In genomic region chr1:64973061-64973647, GRCh38 we compare ENCODE assay signal across 1 cellular context.
TF ChIP-seq lines count a peak whose summit lies in the region.

No MANE protein-coding gene starts in this region.

TF ChIP-seq in K562, 482 proteins besides CTCF, POLR2A, EP300 and RAD21:
- peak; percentile 88 for TF ChIP-seq HNRNPK (IDR thresholded peaks at IDR 0.05; ENCODE audit: low read depth, low read length, poor library complexity, severe bottlenecking)
- TF ChIP-seq MTA1 (IDR thresholded peaks at IDR 0.05; ENCODE audit: borderline replicate concordance) = 0 out of 2 replicates have a peak, but pooled peaks have one; percentile 31
- no peak for TF ChIP-seq USF2 (CRISPR knock-in tag; IDR thresholded peaks at IDR 0.05)
- 0 out of 2 replicates have a peak, but pooled peaks have one; percentile 30 for TF ChIP-seq THRAP3 (IDR thresholded peaks at IDR 0.05; ENCODE audit: borderline replicate concordance)
- peak; percentile 94 for TF ChIP-seq PCBP2 (IDR thresholded peaks at IDR 0.05; ENCODE audit: low read depth, low read length, poor library complexity, severe bottlenecking)
- 0 out of 2 replicates have a peak, but pooled peaks have one; percentile 37 for TF ChIP-seq HBP1 (CRISPR knock-in tag; IDR thresholded peaks at IDR 0.05)
- TF ChIP-seq ETS1 (conservative IDR thresholded peaks at IDR 0.05; ENCODE audit: control insufficient read depth, low read depth, low read length) = no peak
- TF ChIP-seq HMGXB4 (CRISPR knock-in tag; IDR thresholded peaks at IDR 0.05) = no peak
- TF ChIP-seq PCBP1 (IDR thresholded peaks at IDR 0.05; ENCODE audit: low read depth, low read length, poor library complexity, severe bottlenecking) = peak; percentile 68
- TF ChIP-seq ZNF512 (tag; IDR thresholded peaks at IDR 0.05) = peak; percentile 93
- TF ChIP-seq DLX4 (CRISPR knock-in tag; IDR thresholded peaks at IDR 0.05) = no peak
- TF ChIP-seq TRIM28 (IDR thresholded peaks at IDR 0.05) = no peak
